ENCODE assay signal across 1 cellular context in genomic region chr10:43973801-43974200, GRCh38.
TF ChIP-seq lines count a peak whose summit lies in the region.

No MANE protein-coding gene starts in this region.

TF ChIP-seq in H1, 55 proteins besides CTCF, POLR2A, EP300 and RAD21 (continued from another document):
- no peak for TF ChIP-seq NRF1 (IDR thresholded peaks at IDR 0.05; ENCODE audit: low read depth, low read length)
- TF ChIP-seq SRF (IDR thresholded peaks at IDR 0.05; ENCODE audit: low read depth, low read length): no peak
